In genomic region chr10:33038672-33039071, GRCh38 we compare ENCODE assay signal across 28 cellular contexts.
"Had no signal": no experiment of that assay in that cellular context is flagged by ENCODE, and none has a peak within 500 bp of the region (broad histone marks: within the 10 kb centered on the region; RNA-seq: fewer than 3 reads in every experiment).

No MANE protein-coding gene starts in this region.

- H3K36me3 ChIP-seq: colonic mucosa, esophagus squamous epithelium, heart right ventricle, right lobe of liver, stomach, thyroid gland had no signal

- H3K79me2 ChIP-seq: parathyroid adenoma had no signal

- H3K4me3 Mint-ChIP-seq: dendritic cell treated with granulocyte-macrophage colony-stimulating factor and Interleukin-4, amounts not matched to agents 40 ng/mL and 50 ng/mL, for 4 days; mesothelial cell of epicardium; naive B cell; natural killer cell treated with Interleukin-12 subunit alpha and Interleukin-12 subunit beta and Interleukin-15 and Interleukin-18, amount 100 ng/mL, for 72 hours; neural crest cell had no signal

- H3K9me3 Mint-ChIP-seq: dendritic cell treated with granulocyte-macrophage colony-stimulating factor and Interleukin-4, amounts not matched to agents 40 ng/mL and 50 ng/mL, for 4 days; mesothelial cell of epicardium; natural killer cell treated with Interleukin-12 subunit alpha and Interleukin-12 subunit beta and Interleukin-15 and Interleukin-18, amount 100 ng/mL, for 72 hours; neural crest cell had no signal

- H3K9ac ChIP-seq: parathyroid adenoma had no signal

- H3K36me3 Mint-ChIP-seq: mesothelial cell of epicardium; naive B cell; natural killer cell treated with Interleukin-12 subunit alpha and Interleukin-12 subunit beta and Interleukin-15 and Interleukin-18, amount 100 ng/mL, for 72 hours had no signal

- H3K27me3 Mint-ChIP-seq: progenitor cell of endocrine pancreas had no signal

- H3K27me3 ChIP-seq: colonic mucosa, esophagus squamous epithelium, heart right ventricle, right lobe of liver, stomach, thyroid gland had no signal

- H3K4me3 ChIP-seq: colonic mucosa, esophagus squamous epithelium, heart right ventricle, mucosa of descending colon, right lobe of liver, stomach, thyroid gland had no signal

- H3K27ac Mint-ChIP-seq: dendritic cell treated with granulocyte-macrophage colony-stimulating factor and Interleukin-4, amounts not matched to agents 40 ng/mL and 50 ng/mL, for 4 days; mesothelial cell of epicardium; naive B cell; natural killer cell treated with Interleukin-12 subunit alpha and Interleukin-12 subunit beta and Interleukin-15 and Interleukin-18, amount 100 ng/mL, for 72 hours had no signal

- H3K9me3 ChIP-seq: colonic mucosa, esophagus squamous epithelium, heart right ventricle, mucosa of descending colon, right lobe of liver, stomach, thyroid gland had no signal

- H2AFZ ChIP-seq: parathyroid adenoma had no signal

- DNase-seq: colonic mucosa; effector CD8-positive, alpha-beta T cell; esophagus squamous epithelium; foreskin melanocyte; glutamatergic neuron; heart right ventricle; hippocampal formation; mesenchymal stem cell; mucosa of descending colon; naive B cell; right lobe of liver; small intestine; stimulated activated CD4-positive, alpha-beta T cell treated with anti-CD3 and anti-CD28 coated beads, Interleukin-12 subunit alpha, Interleukin-12 subunit beta, amount 100 ng/mL, for 4 hours; stimulated activated CD4-positive, alpha-beta T cell treated with anti-CD3 and anti-CD28 coated beads, Interleukin-1b, Interleukin-23, amount 100 ng/mL, for 48 hours; stimulated activated CD4-positive, alpha-beta T cell treated with anti-CD3 and anti-CD28 coated beads, Interleukin-4, amount 100 ng/mL, for 1 hour; stimulated activated CD8-positive, alpha-beta memory T cell treated with anti-CD3 and anti-CD28 coated beads, Interleukin-4, amount 100 ng/mL, for 48 hours; stimulated activated naive CD4-positive, alpha-beta T cell treated with Interleukin-2 at 50 U/mL for 16 hours; stomach; thyroid gland; trophoblast cell had no signal

- H3K27ac ChIP-seq: colonic mucosa, esophagus squamous epithelium, heart right ventricle, parathyroid adenoma, right lobe of liver, stomach, thyroid gland had no signal

- FAIRE-seq: endothelial cell of umbilical vein, keratinocyte, small intestine had no signal

- ATAC-seq: heart right ventricle; mucosa of descending colon; natural killer cell treated with Interleukin-12 subunit alpha and Interleukin-12 subunit beta and Interleukin-15 and Interleukin-18, amount 100 ng/mL, for 72 hours; right lobe of liver had no signal

- H3K4me1 ChIP-seq: colonic mucosa, esophagus squamous epithelium, heart right ventricle, parathyroid adenoma, right lobe of liver, stomach, thyroid gland had no signal

- H3K4me1 Mint-ChIP-seq: naive B cell had no signal
